9 cellular contexts compared by ENCODE assay signal in the genomic region with DNA sequence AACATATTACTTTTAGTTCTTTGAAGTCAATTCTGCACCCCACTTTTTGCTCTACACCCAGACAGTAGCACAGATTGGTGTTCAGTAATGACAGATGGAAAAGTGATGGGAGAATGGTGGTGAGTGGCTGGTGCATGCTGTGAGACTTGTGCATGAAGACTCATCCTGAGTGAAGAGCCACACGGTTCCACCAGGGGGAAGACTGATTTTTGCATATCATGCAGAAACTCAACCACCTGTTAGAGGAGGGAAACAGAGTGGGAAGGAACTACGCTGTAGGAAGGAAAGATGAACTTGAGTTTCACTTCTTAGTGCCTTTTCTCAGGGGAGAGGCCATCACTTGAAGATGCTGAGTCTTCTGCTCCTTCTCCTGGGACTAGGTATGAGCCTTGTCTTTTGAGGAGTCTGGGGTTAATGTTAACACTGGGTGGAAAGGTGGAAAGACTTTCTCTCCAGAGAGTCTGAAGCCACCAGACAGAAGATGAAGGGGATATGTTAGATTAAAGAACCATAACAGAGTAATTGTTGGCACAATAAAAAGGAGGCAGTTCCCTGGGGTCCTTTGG. TPM values are rescaled to one million over a fixed set of nuclear protein-coding genes. Genes with fewer than 3 reads are reported as not detected.
DNase-seq lines count a peak whose midpoint lies in the region; ATAC-seq and TF ChIP-seq lines count a peak whose summit lies in the region.
"Had no signal": no experiment of that assay in that cellular context is flagged by ENCODE, and none has a peak within 500 bp of the region (broad histone marks: within the 10 kb centered on the region; RNA-seq: fewer than 3 reads in every experiment).

No MANE protein-coding gene starts in this region.

- H3K4me1 Mint-ChIP-seq in endodermal cell, result no peaks in the 10 kb centered on the region

- H3K9me3 ChIP-seq in endodermal cell (ENCODE audit: control insufficient read depth, low read length) (no peaks in the 10 kb centered on the region), hepatocyte (ENCODE audit: low read depth) (no peaks in the 10 kb centered on the region), suprapubic skin (no peaks in the 10 kb centered on the region), upper lobe of right lung (no peaks in the 10 kb centered on the region)

- H3K4me2 ChIP-seq in hepatocyte, result no peak overlapping the region

- TF ChIP-seq CTCF in endodermal cell (conservative IDR thresholded peaks at IDR 0.05), result peak; percentile 61
- no peak for TF ChIP-seq CTCF in hepatocyte (IDR thresholded peaks at IDR 0.05; ENCODE audit: poor library complexity)
- no peak for TF ChIP-seq CTCF in suprapubic skin (IDR thresholded peaks at IDR 0.05)
- no peak for TF ChIP-seq CTCF in upper lobe of right lung (IDR thresholded peaks at IDR 0.05)

- peaks cover 3% of the 10 kb centered on the region for H3K9me3 Mint-ChIP-seq in endodermal cell

- ATAC-seq in GM18502 (IDR thresholded peaks at IDR 0.05; ENCODE audit: poor library complexity, unreplicated experiment) (peak; percentile 99), GM21515 (IDR thresholded peaks at IDR 0.05; ENCODE audit: unreplicated experiment) (peak; percentile 98), HG03469 (IDR thresholded peaks at IDR 0.05; ENCODE audit: unreplicated experiment) (peak; percentile 88), upper lobe of right lung (no peak)

- no peak overlapping the region for H3K4me3 Mint-ChIP-seq in endodermal cell

- H3K27me3 ChIP-seq in endodermal cell (ENCODE audit: control insufficient read depth, insufficient read depth, low read length, poor library complexity, severe bottlenecking) (no peaks in the 10 kb centered on the region), hepatocyte (no peaks in the 10 kb centered on the region), suprapubic skin (no peaks in the 10 kb centered on the region), upper lobe of right lung (peaks cover 4% of the 10 kb centered on the region)

- no peak overlapping the region for H3K9ac ChIP-seq in endodermal cell (ENCODE audit: extremely low read depth, low read length, poor library complexity, severe bottlenecking)

- no peak for TF ChIP-seq EP300 in suprapubic skin (IDR thresholded peaks at IDR 0.05)

- H3K27ac ChIP-seq in endodermal cell (ENCODE audit: low read depth, low read length), result no peak overlapping the region
- no peak overlapping the region for H3K27ac ChIP-seq in hepatocyte
- no peak overlapping the region for H3K27ac ChIP-seq in suprapubic skin
- H3K27ac ChIP-seq in upper lobe of right lung, result no peak overlapping the region

- no peak overlapping the region for H2AFZ ChIP-seq in hepatocyte

- no peak for TF ChIP-seq POLR2A in suprapubic skin (IDR thresholded peaks at IDR 0.05)

- no peaks in the 10 kb centered on the region for H3K9me2 ChIP-seq in hepatocyte (replicated peaks; ENCODE audit: insufficient read depth)

- H3K27me3 Mint-ChIP-seq in endodermal cell (ENCODE audit: insufficient read depth), result peaks cover 12% of the 10 kb centered on the region

- intact Hi-C loops in upper lobe of right lung (cut with DNase I), result no loop called here

- H3K4me1 ChIP-seq in endodermal cell (ENCODE audit: control insufficient read depth, insufficient read depth, low read length) (peaks cover 3% of the 10 kb centered on the region), hepatocyte (ENCODE audit: insufficient read depth) (no peaks in the 10 kb centered on the region), suprapubic skin (no peaks in the 10 kb centered on the region), upper lobe of right lung (no peaks in the 10 kb centered on the region)

- H3K4me3 ChIP-seq in endodermal cell (ENCODE audit: low read length), result no peak overlapping the region
- H3K4me3 ChIP-seq in hepatocyte, result no peak overlapping the region
- no peak overlapping the region for H3K4me3 ChIP-seq in suprapubic skin
- no peak overlapping the region for H3K4me3 ChIP-seq in upper lobe of right lung

- H3K36me3 Mint-ChIP-seq in endodermal cell (ENCODE audit: low read depth), result no peaks in the 10 kb centered on the region

- no peak for DNase-seq in endodermal cell
- DNase-seq in hepatocyte (ENCODE audit: low spot score), result no peak
- no peak for DNase-seq in suprapubic skin (ENCODE audit: low spot score in 2 of 2)
- no peak for DNase-seq in T1000 (lab: John Stamatoyannopoulos, UW)
- no peak for DNase-seq in upper lobe of right lung
- DNase-seq: head of caudate nucleus had no signal

- H3K36me3 ChIP-seq in endodermal cell (ENCODE audit: control insufficient read depth, insufficient read depth, low read length), result no peaks in the 10 kb centered on the region
- H3K36me3 ChIP-seq in hepatocyte (replicated peaks; ENCODE audit: insufficient read depth, low read depth), result no peaks in the 10 kb centered on the region
- H3K36me3 ChIP-seq in suprapubic skin, result no peaks in the 10 kb centered on the region
- H3K36me3 ChIP-seq in upper lobe of right lung, result no peaks in the 10 kb centered on the region

- WGBS in endodermal cell (ENCODE audit: insufficient coverage in 1 of 2, insufficient read length in 1 of 2), 2 experiments, result 81 to 88% methylated on average over 2 of the region's 2 CpGs
- 65% methylated on average over 2 of the region's 2 CpGs for WGBS in hepatocyte (ENCODE audit: low lambda C conversion rate, missing lambda C conversion rate)
- WGBS in suprapubic skin, result 65% methylated on average over 2 of the region's 2 CpGs

- H3K27ac Mint-ChIP-seq in endodermal cell, result no peak overlapping the region

- no peaks in the 10 kb centered on the region for H4K20me1 ChIP-seq in hepatocyte (ENCODE audit: insufficient read depth, poor library complexity, severe bottlenecking)

- no peaks in the 10 kb centered on the region for H3K79me2 ChIP-seq in hepatocyte

RNA-seq across cellular contexts. Expression of gene PRSS1, which starts 9.3 kb away (rescaled TPM):
- total RNA-seq in endodermal cell (1 to 10 TPM; 4.4 to 8.8 TPM), hepatocyte (69.8 and 71.2 TPM in 2 replicates), suprapubic skin (not detected), upper lobe of right lung (not detected)
- 20.3 TPM for polyA plus RNA-seq in endodermal cell (2013, experiment 1 of 2)
- 15.0 TPM for polyA plus RNA-seq in endodermal cell (2013, experiment 2 of 2)
- polyA plus RNA-seq in hepatocyte, result 67.6 and 78.5 TPM in 2 replicates

RNA-seq across cellular contexts. Expression of gene PRSS2, which starts 30.8 kb away (rescaled TPM):
- total RNA-seq in endodermal cell (1 to 10 TPM; 4.8 to 9.9 TPM), hepatocyte (94.7 and 144 TPM in 2 replicates), suprapubic skin (not detected), upper lobe of right lung (not detected)
- 58.7 TPM for polyA plus RNA-seq in endodermal cell (2013, experiment 1 of 2)
- polyA plus RNA-seq in endodermal cell (2013, experiment 2 of 2), result 62.2 TPM
- 241 and 273 TPM in 2 replicates for polyA plus RNA-seq in hepatocyte
